In the genomic region with DNA sequence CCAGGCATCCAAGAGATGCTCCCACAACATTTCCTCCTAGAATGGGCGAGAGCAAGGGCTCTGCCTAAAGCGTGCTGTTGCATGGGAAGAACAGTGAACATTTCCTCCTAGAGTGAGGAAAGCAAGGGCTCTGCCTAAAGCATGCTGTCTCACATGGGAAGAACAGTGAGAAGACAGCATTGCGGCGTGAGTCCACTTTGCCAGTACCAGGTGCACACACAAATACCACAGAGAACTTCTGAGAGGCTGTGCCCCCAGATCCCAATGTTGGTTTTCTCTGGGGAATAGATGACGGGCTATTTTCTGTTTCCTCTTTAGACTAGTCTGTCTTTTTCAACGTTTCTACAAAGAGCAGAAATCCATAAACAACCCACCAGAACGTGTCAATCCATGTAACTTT, we compare ENCODE assay signal across 21 cellular contexts.
A peak's percentile ranks its signal among the peaks of the same experiment; 100 is the strongest.
DNase-seq lines count a peak whose midpoint lies in the region; ATAC-seq and TF ChIP-seq lines count a peak whose summit lies in the region.
"Had no signal": no experiment of that assay in that cellular context is flagged by ENCODE, and none has a peak within 500 bp of the region (broad histone marks: within the 10 kb centered on the region; RNA-seq: fewer than 3 reads in every experiment).

No MANE protein-coding gene starts in this region.

- POLR2A ChIA-PET in activated B cell treated with CpG ODN at 0.5 μM for 24 hours (lab: Charles Lee) = no interaction called here

- no peak for TF ChIP-seq CTCF in activated B cell treated with CpG ODN at 0.5 μM for 24 hours (IDR thresholded peaks at IDR 0.05)
- TF ChIP-seq CTCF in nephron (IDR thresholded peaks at IDR 0.05; ENCODE audit: unreplicated experiment in 3 of 3) = no peak
- TF ChIP-seq CTCF in tibial nerve (IDR thresholded peaks at IDR 0.05) = no peak

- peaks cover 0 to 63% (median 0%) of the 10 kb centered on the region in 3 donors for H3K36me3 ChIP-seq in tibial nerve

- no peak overlapping the region for H3K4me3 Mint-ChIP-seq in activated CD8-positive, alpha-beta memory T cell treated with anti-CD3 and anti-CD28 coated beads, Interleukin-2, amount 10 ng/mL, durations not matched to agents 7 days and 5 days
- H3K4me3 Mint-ChIP-seq in activated B cell treated with CpG ODN at 0.5 μM for 24 hours (peak overlapping the region; percentile 44), nephron (no peak overlapping the region)
- H3K4me3 Mint-ChIP-seq: CD4-positive, alpha-beta T cell; GM23338 had no signal

- peaks cover 0 to 56% (median 25%) of the 10 kb centered on the region in 4 donors for H3K4me1 ChIP-seq in tibial nerve

- no peaks in the 10 kb centered on the region for H3K27me3 ChIP-seq in tibial nerve

- no peaks in the 10 kb centered on the region for H3K9me3 Mint-ChIP-seq in activated CD8-positive, alpha-beta memory T cell treated with anti-CD3 and anti-CD28 coated beads, Interleukin-2, amount 10 ng/mL, durations not matched to agents 7 days and 5 days (ENCODE audit: low read depth)
- H3K9me3 Mint-ChIP-seq in activated B cell treated with CpG ODN at 0.5 μM for 24 hours = no peaks in the 10 kb centered on the region
- H3K9me3 Mint-ChIP-seq in nephron = peaks cover 4% of the 10 kb centered on the region
- H3K9me3 Mint-ChIP-seq: CD4-positive, alpha-beta T cell had no signal

- CTCF ChIA-PET in activated CD8-positive, alpha-beta memory T cell treated with anti-CD3 and anti-CD28 coated beads, Interleukin-2, amount 10 ng/mL, durations not matched to agents 7 days and 5 days (lab: Charles Lee) = no interaction called here
- CTCF ChIA-PET in activated B cell treated with CpG ODN at 0.5 μM for 24 hours (lab: Charles Lee) = no interaction called here

- peak overlapping the region in 2 of 4 donors; percentile 79 to 81 for H3K27ac ChIP-seq in tibial nerve
- H3K27ac ChIP-seq: 22Rv1, KMS-11 had no signal

- peaks cover 11% of the 10 kb centered on the region for H3K27me3 Mint-ChIP-seq in activated CD8-positive, alpha-beta memory T cell treated with anti-CD3 and anti-CD28 coated beads, Interleukin-2, amount 10 ng/mL, durations not matched to agents 7 days and 5 days
- H3K27me3 Mint-ChIP-seq in activated B cell treated with CpG ODN at 0.5 μM for 24 hours (no peaks in the 10 kb centered on the region), nephron (ENCODE audit: low read depth) (peaks cover 9% of the 10 kb centered on the region)
- H3K27me3 Mint-ChIP-seq: CD4-positive, alpha-beta T cell had no signal

- H3K9me3 ChIP-seq in tibial nerve = no peaks in the 10 kb centered on the region

- ATAC-seq in activated CD8-positive, alpha-beta memory T cell treated with anti-CD3 and anti-CD28 coated beads, Interleukin-2, amount 10 ng/mL, durations not matched to agents 7 days and 5 days = no peak
- ATAC-seq in activated B cell treated with CpG ODN at 0.5 μM for 24 hours (ENCODE audit: low read depth) = no peak
- ATAC-seq: Panc1, Right ventricle myocardium inferior had no signal

- H3K4me3 ChIP-seq in tibial nerve = no peak overlapping the region
- H3K4me3 ChIP-seq: GM23338 had no signal

- intact Hi-C loops in activated B cell treated with CpG ODN at 0.5 μM for 24 hours (cut with micrococcal nuclease) = no loop called here

- peaks cover 2% of the 10 kb centered on the region for H3K4me1 Mint-ChIP-seq in activated CD8-positive, alpha-beta memory T cell treated with anti-CD3 and anti-CD28 coated beads, Interleukin-2, amount 10 ng/mL, durations not matched to agents 7 days and 5 days
- peaks cover 23% of the 10 kb centered on the region for H3K4me1 Mint-ChIP-seq in activated B cell treated with CpG ODN at 0.5 μM for 24 hours
- H3K4me1 Mint-ChIP-seq in nephron = peaks cover 17% of the 10 kb centered on the region

- H3K27ac Mint-ChIP-seq in activated CD8-positive, alpha-beta memory T cell treated with anti-CD3 and anti-CD28 coated beads, Interleukin-2, amount 10 ng/mL, durations not matched to agents 7 days and 5 days = no peak overlapping the region
- H3K27ac Mint-ChIP-seq in activated B cell treated with CpG ODN at 0.5 μM for 24 hours (peak overlapping the region; percentile 83), nephron (peak overlapping the region in 2 of 3 experiments; percentile 87 to 90)
- H3K27ac Mint-ChIP-seq: CD4-positive, alpha-beta T cell had no signal

- peak; percentile 36 for DNase-seq in activated CD8-positive, alpha-beta memory T cell treated with anti-CD3 and anti-CD28 coated beads, Interleukin-2, amount 10 ng/mL, durations not matched to agents 7 days and 5 days
- DNase-seq in activated CD8-positive, alpha-beta memory T cell treated with anti-CD3 and anti-CD28 coated beads for 24 hours = no peak
- DNase-seq in activated B cell treated with CpG ODN at 0.5 μM for 24 hours (no peak), COR-L47 (lab: John Stamatoyannopoulos, UW) (no peak), NCI-H524 treated with DMSO at 0.1 percent for 48 hours (lab: John Stamatoyannopoulos, UW) (no peak), globus pallidus (ENCODE audit: low spot score) (no peak), tibial nerve (ENCODE audit: low spot score in 2 of 2) (no peak)
- DNase-seq: AML-193; CD4-positive, alpha-beta T cell; DMS153; GF-D8; NCI-H1417 treated with DMSO at 0.1 percent for 48 hours; NCI-H1930; NCI-H226; NCI-H524 had no signal

- H3K36me3 Mint-ChIP-seq in activated CD8-positive, alpha-beta memory T cell treated with anti-CD3 and anti-CD28 coated beads, Interleukin-2, amount 10 ng/mL, durations not matched to agents 7 days and 5 days = no peaks in the 10 kb centered on the region
- peaks cover 89% of the 10 kb centered on the region for H3K36me3 Mint-ChIP-seq in activated B cell treated with CpG ODN at 0.5 μM for 24 hours (ENCODE audit: low read depth)
- peaks cover 5% of the 10 kb centered on the region for H3K36me3 Mint-ChIP-seq in nephron (ENCODE audit: low read depth)

- TF ChIP-seq POLR2A in tibial nerve (IDR thresholded peaks at IDR 0.05) = no peak

- no peak for TF ChIP-seq EP300 in tibial nerve (IDR thresholded peaks at IDR 0.05)

- 66 to 75% methylated on average over 7 of the region's 7 CpGs for WGBS in tibial nerve, 2 donors
